In the genomic region with DNA sequence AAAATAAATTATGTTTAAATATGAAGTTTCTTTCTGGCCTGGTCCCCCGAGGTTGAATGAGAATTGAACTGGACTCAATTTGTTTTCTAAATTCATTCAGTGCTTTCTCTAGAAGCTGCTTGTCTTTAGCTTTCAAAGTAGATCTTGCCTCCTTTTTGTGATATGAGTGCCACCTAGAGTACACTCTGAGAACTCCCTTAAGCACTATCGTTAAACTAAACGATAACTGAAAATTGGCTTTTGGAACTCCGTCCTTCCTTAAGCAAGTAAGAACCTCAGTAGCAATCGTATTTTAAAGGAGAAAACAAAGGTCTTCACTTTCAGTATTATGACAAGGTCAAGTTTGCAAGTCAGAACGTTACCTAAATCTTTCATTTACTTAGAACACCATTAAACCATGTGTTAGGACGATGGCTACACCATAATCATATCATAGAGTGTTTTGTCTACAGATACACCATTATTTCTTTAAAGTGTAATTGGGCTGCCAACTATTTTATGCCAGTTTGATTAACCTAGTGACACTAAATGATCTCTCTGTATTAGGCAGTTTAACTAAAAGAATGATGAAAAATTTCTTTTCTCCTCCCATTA, we compare ENCODE assay signal across 8 cellular contexts.
DNase-seq lines count a peak whose midpoint lies in the region; ATAC-seq and TF ChIP-seq lines count a peak whose summit lies in the region.

No MANE protein-coding gene starts in this region.

- H3K4me2 ChIP-seq in mesendoderm (ENCODE audit: low read length), result no peak overlapping the region

- no peak overlapping the region for H3K56ac ChIP-seq in mesendoderm (ENCODE audit: low read length)

- H3K27me3 ChIP-seq in Panc1 (ENCODE audit: control insufficient read depth, insufficient read depth, low read length), result no peaks in the 10 kb centered on the region; the same call in 1 of the 2 replicates
- H3K27me3 ChIP-seq in mesendoderm (ENCODE audit: insufficient read depth, low read length, poor library complexity), result no peaks in the 10 kb centered on the region

- no peak overlapping the region for H3K27ac ChIP-seq in Panc1 (ENCODE audit: low read length)
- H3K27ac ChIP-seq in mesendoderm (ENCODE audit: low read depth, low read length), result no peak overlapping the region

- WGBS in mesendoderm (ENCODE audit: extremely low coverage, insufficient coverage, low lambda C conversion rate), result no CpG with 5 or more reads among the region's 7 CpGs

- ATAC-seq in GM21717 (IDR thresholded peaks at IDR 0.05; ENCODE audit: unreplicated experiment) (peak; percentile 63), Panc1 (0 out of 2 replicates have a peak, but pooled peaks have one; percentile 66)

- POLR2A ChIA-PET in Panc1 (lab: Charles Lee), result no interaction called here

- TF ChIP-seq CTCF in Panc1 (IDR thresholded peaks at IDR 0.05), result peak; percentile 69; the same call in 1 of the 2 replicates

- H2BK15ac ChIP-seq in mesendoderm (replicated peaks; ENCODE audit: low read depth), result no peak overlapping the region

- H2AK5ac ChIP-seq in mesendoderm (ENCODE audit: low read length), result no peak overlapping the region

- no peak overlapping the region for H3K9ac ChIP-seq in mesendoderm (ENCODE audit: low read length)

- H3K4ac ChIP-seq in mesendoderm (ENCODE audit: low read depth, low read length), result no peak overlapping the region

- H3K18ac ChIP-seq in mesendoderm (ENCODE audit: low read length), result no peak overlapping the region

- H2BK5ac ChIP-seq in mesendoderm (ENCODE audit: low read length), result no peak overlapping the region

- H3K36me3 ChIP-seq in Panc1 (ENCODE audit: control insufficient read depth, insufficient read depth, low read length) (no peaks in the 10 kb centered on the region), mesendoderm (ENCODE audit: control insufficient read depth, insufficient read depth, low read length) (no peaks in the 10 kb centered on the region)

- no peak overlapping the region for H2BK120ac ChIP-seq in mesendoderm (ENCODE audit: low read depth, low read length)

- no TSS peak for BruUV-seq in Panc1 (replicated peaks; lab: Mats Ljungman, UMichigan)

- in situ Hi-C loops in Panc1 (cut with HindIII; ENCODE audit: low pct_unique_long_range_greater_than_20kb, low sequenced_read_pairs), result no loop called here

- no peaks in the 10 kb centered on the region for H3K79me2 ChIP-seq in mesendoderm (ENCODE audit: control insufficient read depth, insufficient read depth, low read length)

- H4K8ac ChIP-seq in mesendoderm (ENCODE audit: low read depth, low read length), result no peak overlapping the region

- H3K9me3 ChIP-seq in Panc1 (ENCODE audit: control insufficient read depth, insufficient read depth, low read depth, low read length), result no peaks in the 10 kb centered on the region

- H3K4me1 ChIP-seq in Panc1 (ENCODE audit: control insufficient read depth, insufficient read depth, low read length) (no peaks in the 10 kb centered on the region), mesendoderm (ENCODE audit: control insufficient read depth, low read depth, low read length) (no peaks in the 10 kb centered on the region)

- H3K4me3 ChIP-seq in Panc1 (ENCODE audit: low read depth in 2 of 2, low read length in 2 of 2), result no peak overlapping the region
- no peak overlapping the region for H3K4me3 ChIP-seq in mesendoderm (ENCODE audit: low read length)

- intact Hi-C loops in Panc1 (cut with micrococcal nuclease; ENCODE audit: unreplicated experiment), result loop anchor here (2.0 to 10.0 kb wide), 3 partner anchors 202 to 672 kb away; no protein-coding TSS in a partner anchor

- H3K79me1 ChIP-seq in mesendoderm (ENCODE audit: low read length), result no peaks in the 10 kb centered on the region

- peak; percentile 12 for DNase-seq in GM04503 (ENCODE audit: low read depth)
- peak; percentile 57 for DNase-seq in LoVo (ENCODE audit: low spot score)
- peak; percentile 43 for DNase-seq in Panc1 (ENCODE audit: low read depth, low spot score)
- DNase-seq in dermis blood vessel endothelial cell, result peak; percentile 76
- DNase-seq in mesendoderm, result peak; percentile 65
- no peak for DNase-seq in effector CD8-positive, alpha-beta T cell (lab: John Stamatoyannopoulos, UW)
- no peak for DNase-seq in cortex of kidney (lab: John Stamatoyannopoulos, UW)

- no peak overlapping the region for H3K23ac ChIP-seq in mesendoderm (ENCODE audit: low read length)

- CTCF ChIA-PET in Panc1 (lab: Charles Lee), result interaction anchor here (0.6 to 1.0 kb wide), 4 partner anchors 175 to 381 kb away, joined by 3 to 5 read pairs (median 4); no protein-coding TSS in a partner anchor

- H4K5ac ChIP-seq in mesendoderm (ENCODE audit: low read length), result no peak overlapping the region

Comparison
In these comparisons a context has a peak if more than half of its experiments do, and no peak if none do; other contexts are left out.
1. DNase-seq: peak in GM04503 (single experiment), LoVo (single experiment), Panc1 (single experiment), dermis blood vessel endothelial cell (single experiment) and mesendoderm (single experiment); none in effector CD8-positive, alpha-beta T cell (single experiment) and cortex of kidney (single experiment).